Comparison of ENCODE assay signal across 8 cellular contexts in the genomic region with DNA sequence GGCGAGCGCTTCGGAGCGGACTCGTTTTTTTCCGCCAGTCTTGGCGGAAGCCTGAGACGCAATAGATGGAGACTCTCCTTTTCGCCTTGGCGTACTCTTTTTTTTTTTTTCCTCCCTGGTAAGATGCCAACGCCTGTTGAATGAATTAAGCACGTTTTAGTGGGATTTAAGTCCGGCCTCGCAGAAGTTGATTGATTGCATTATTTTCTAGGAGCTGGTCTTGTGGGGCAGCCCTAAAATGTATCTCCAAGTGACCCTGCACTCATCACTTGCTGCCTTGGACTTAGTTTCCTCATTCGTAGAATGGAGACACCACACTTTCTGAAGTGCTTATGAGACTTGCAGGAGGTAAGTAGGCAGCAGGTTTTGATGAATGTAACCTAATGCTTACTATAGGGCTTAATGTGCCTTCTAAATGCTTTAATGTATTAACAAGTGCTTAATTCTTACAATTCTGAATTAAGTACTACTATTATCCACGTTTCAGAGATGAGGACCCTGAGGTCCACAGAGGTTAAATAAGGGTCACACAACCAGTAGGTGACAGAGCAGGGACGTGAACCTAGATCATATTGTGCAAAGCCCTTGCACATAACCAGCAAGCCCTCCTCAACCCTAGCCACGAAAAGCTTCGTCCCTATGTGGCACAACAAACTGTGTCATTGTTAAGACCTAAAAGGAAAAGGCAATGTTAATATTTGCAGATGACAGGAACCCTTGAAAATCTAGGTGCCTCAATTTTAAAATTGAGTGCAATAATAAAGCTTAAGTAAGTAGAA. TPM values are rescaled to one million over a fixed set of nuclear protein-coding genes. Genes with fewer than 3 reads are reported as not detected.
DNase-seq lines count a peak whose midpoint lies in the region; ATAC-seq and TF ChIP-seq lines count a peak whose summit lies in the region.

No MANE protein-coding gene starts in this region.

- no peak for DNase-seq in activated naive CD4-positive, alpha-beta T cell treated with Interleukin-2 at 50 U/mL for 16 hours
- DNase-seq in SIG-M5 (lab: John Stamatoyannopoulos, UW): peak; percentile 33
- no peak for DNase-seq in epithelial cell of proximal tubule (ENCODE audit: low read depth)
- no peak for DNase-seq in progenitor cell of endocrine pancreas (ENCODE audit: low spot score, unreplicated experiment)
- no peak for DNase-seq in dermis blood vessel endothelial cell
- no peak for DNase-seq in stimulated activated CD4-positive, alpha-beta T cell treated with anti-CD3 and anti-CD28 coated beads, Interleukin-15, amount 100 ng/mL, for 24 hours

- peak overlapping the region; percentile 98 for H3K4me3 Mint-ChIP-seq in activated naive CD4-positive, alpha-beta T cell treated with anti-CD3 and anti-CD28 coated beads, Interleukin-2, amount 50 U/mL, for 24 hours
- H3K4me3 Mint-ChIP-seq in progenitor cell of endocrine pancreas (ENCODE audit: low read depth): peak overlapping the region; percentile 99

- no peaks in the 10 kb centered on the region for H3K27me3 Mint-ChIP-seq in activated naive CD4-positive, alpha-beta T cell treated with anti-CD3 and anti-CD28 coated beads, Interleukin-2, amount 50 U/mL, for 24 hours
- H3K27me3 Mint-ChIP-seq in progenitor cell of endocrine pancreas: no peaks in the 10 kb centered on the region

- H3K4me1 Mint-ChIP-seq in activated naive CD4-positive, alpha-beta T cell treated with anti-CD3 and anti-CD28 coated beads, Interleukin-2, amount 50 U/mL, for 24 hours: peaks cover 53% of the 10 kb centered on the region
- peaks cover 31% of the 10 kb centered on the region for H3K4me1 Mint-ChIP-seq in progenitor cell of endocrine pancreas (ENCODE audit: low read depth)

- peak; percentile 21 for ATAC-seq in HG02970 (IDR thresholded peaks at IDR 0.05; ENCODE audit: low FRiP score, unreplicated experiment)

- H3K9me3 Mint-ChIP-seq in activated naive CD4-positive, alpha-beta T cell treated with anti-CD3 and anti-CD28 coated beads, Interleukin-2, amount 50 U/mL, for 24 hours: no peaks in the 10 kb centered on the region
- H3K9me3 Mint-ChIP-seq in progenitor cell of endocrine pancreas (ENCODE audit: low read depth): no peaks in the 10 kb centered on the region

- peaks cover 6% of the 10 kb centered on the region for H3K36me3 Mint-ChIP-seq in activated naive CD4-positive, alpha-beta T cell treated with anti-CD3 and anti-CD28 coated beads, Interleukin-2, amount 50 U/mL, for 24 hours
- H3K36me3 Mint-ChIP-seq in progenitor cell of endocrine pancreas (ENCODE audit: insufficient read depth): no peaks in the 10 kb centered on the region

- no peak for TF ChIP-seq CTCF in epithelial cell of proximal tubule (conservative IDR thresholded peaks at IDR 0.05; ENCODE audit: low read depth, low read length)
- TF ChIP-seq CTCF in progenitor cell of endocrine pancreas (IDR thresholded peaks at IDR 0.05; ENCODE audit: unreplicated experiment): no peak

- H3K27ac Mint-ChIP-seq in activated naive CD4-positive, alpha-beta T cell treated with anti-CD3 and anti-CD28 coated beads, Interleukin-2, amount 50 U/mL, for 24 hours: peak overlapping the region; percentile 98
- H3K27ac Mint-ChIP-seq in progenitor cell of endocrine pancreas: peak overlapping the region; percentile 97

- peak overlapping the region; percentile 91 for H3K4me3 ChIP-seq in epithelial cell of proximal tubule (ENCODE audit: low read depth, low read length)

RNA-seq across cellular contexts. Expression of gene ARGLU1, which starts 0.5 kb away (rescaled TPM):
- total RNA-seq in epithelial cell of proximal tubule (43.0 and 46.3 TPM in 2 replicates), progenitor cell of endocrine pancreas (148 and 149 TPM in 2 replicates), dermis blood vessel endothelial cell (51.0 and 71.6 TPM in 2 replicates)

RNA-seq across cellular contexts. Expression of gene EFNB2, which starts 33.0 kb away (rescaled TPM):
- total RNA-seq in epithelial cell of proximal tubule (25.6 and 56.9 TPM in 2 replicates), progenitor cell of endocrine pancreas (44.2 and 50.8 TPM in 2 replicates), dermis blood vessel endothelial cell (60.1 and 121 TPM in 2 replicates)
